ENCODE assay signal across 13 cellular contexts in genomic region chr4:183599690-183600089, GRCh38. TPM values are rescaled to one million over a fixed set of nuclear protein-coding genes. Genes with fewer than 3 reads are reported as not detected.
DNase-seq lines count a peak whose midpoint lies in the region; ATAC-seq, FAIRE-seq and TF ChIP-seq lines count a peak whose summit lies in the region.
"Had no signal": no experiment of that assay in that cellular context is flagged by ENCODE, and none has a peak within 500 bp of the region (broad histone marks: within the 10 kb centered on the region; RNA-seq: fewer than 3 reads in every experiment).

No MANE protein-coding gene starts in this region.

- no peak for TF ChIP-seq RAD21 in K562 (CRISPR knock-in tag; conservative IDR thresholded peaks at IDR 0.05 in 1 of 2, IDR thresholded peaks at IDR 0.05 in 1 of 2)

- TF ChIP-seq EP300 in K562 (IDR thresholded peaks at IDR 0.05; ENCODE audit: low read length), result no peak

- DNase-seq in K562 (ENCODE audit: extremely low read depth in 1 of 4, low spot score in 3 of 4) (no peak), T1000 (lab: John Stamatoyannopoulos, UW) (no peak), NCI-H2107 treated with DMSO at 0.1 percent for 48 hours (lab: John Stamatoyannopoulos, UW; ENCODE audit: unreplicated experiment) (no peak), NCI-H446 treated with DMSO at 0.1 percent for 48 hours (lab: John Stamatoyannopoulos, UW) (no peak), hepatic stellate cell (ENCODE audit: low spot score) (no peak)
- DNase-seq: NCI-H1417 treated with DMSO at 0.1 percent for 48 hours; NCI-H774; stimulated activated CD4-positive, alpha-beta T cell treated with anti-CD3 and anti-CD28 coated beads, Interleukin-2, amount 100 ng/mL, for 48 hours; stimulated activated naive CD4-positive, alpha-beta T cell treated with Interleukin-2 at 50 U/mL for 16 hours had no signal

- CTCF ChIA-PET in K562 (lab: Yijun Ruan, JAX; ENCODE audit: low intra/inter-chr PET ratio), result no interaction called here

- no peak for FAIRE-seq in K562 (lab: Jason Lieb, UNC)

- H3K79me2 ChIP-seq in K562 (ENCODE audit: control insufficient read depth, insufficient read depth, low read length), result no peaks in the 10 kb centered on the region

- no peaks in the 10 kb centered on the region; a peak in 1 of 5 replicates for H3K4me1 ChIP-seq in K562 (replicated peaks in 1 of 2; ENCODE audit: control insufficient read depth in 2 of 2, insufficient read depth in 2 of 2, low read length in 2 of 2)

- TF ChIP-seq CTCF in K562 (IDR thresholded peaks at IDR 0.05 in 2 of 3, conservative IDR thresholded peaks at IDR 0.05 in 1 of 3; ENCODE audit: insufficient read depth in 2 of 3, low read depth in 1 of 3, low read length in 3 of 3), result no peak

- in situ Hi-C loops in K562 (cut with MboI), result loop anchor here (10.0 kb wide), 2 partner anchors 125 to 875 kb away; no protein-coding TSS in a partner anchor

- H3K9me3 ChIP-seq in K562 (replicated peaks; ENCODE audit: control insufficient read depth, insufficient read depth, low read depth, low read length), result no peaks in the 10 kb centered on the region

- ATAC-seq in GM18517 (IDR thresholded peaks at IDR 0.05; ENCODE audit: unreplicated experiment) (peak; percentile 83), GM21515 (IDR thresholded peaks at IDR 0.05; ENCODE audit: unreplicated experiment) (peak; percentile 83), HG03108 (IDR thresholded peaks at IDR 0.05; ENCODE audit: unreplicated experiment) (peak; percentile 72), K562 (no peak)
- ATAC-seq: activated T-cell treated with anti-CD3 and anti-CD28 coated beads, Interleukin-2, amount 50 U/mL, for 4 hours had no signal

- H3K4me3 ChIP-seq in K562, result no peak overlapping the region

- H3K27me3 ChIP-seq in K562 (ENCODE audit: control insufficient read depth in 2 of 2, insufficient read depth in 2 of 2, low read length in 2 of 2), result peaks cover 0 to 2% of the 10 kb centered on the region in 2 experiments; a peak in 2 of 5 replicates

- H4K20me1 ChIP-seq in K562 (replicated peaks; ENCODE audit: control insufficient read depth, insufficient read depth, low read length), result no peaks in the 10 kb centered on the region

- H3K9me1 ChIP-seq in K562 (ENCODE audit: control insufficient read depth, insufficient read depth, low read length), result no peaks in the 10 kb centered on the region

- H3K9ac ChIP-seq in K562 (ENCODE audit: insufficient read depth in 1 of 2, low read depth in 2 of 2, low read length in 2 of 2), result no peak overlapping the region

- no peak overlapping the region for H2AFZ ChIP-seq in K562 (ENCODE audit: low read depth, low read length)

- no peak overlapping the region for H3K4me2 ChIP-seq in K562 (ENCODE audit: insufficient read depth, low read length)

- POLR2A ChIA-PET in K562 (lab: Yijun Ruan, JAX), result no interaction called here

- intact Hi-C loops in K562 (cut with micrococcal nuclease), result loop anchor here (2.0 kb wide), 1 partner anchor 95 kb away; the partner anchor contains the start of gene ING2

- BruUV-seq in K562 (replicated peaks; lab: Mats Ljungman, UMichigan), result no TSS peak

- no peaks in the 10 kb centered on the region for H3K36me3 ChIP-seq in K562 (ENCODE audit: control insufficient read depth, insufficient read depth, low read length)

- no peak overlapping the region for H3K27ac ChIP-seq in K562 (ENCODE audit: extremely low read depth, low read depth, low read length)

- TF ChIP-seq POLR2A in K562 (conservative IDR thresholded peaks at IDR 0.05), result no peak

TF ChIP-seq in K562, 482 proteins besides CTCF, POLR2A, EP300 and RAD21:
- TF ChIP-seq CREBBP (IDR thresholded peaks at IDR 0.05; ENCODE audit: low read depth, low read length), result no peak
- TF ChIP-seq ZNF140 (CRISPR knock-in tag; IDR thresholded peaks at IDR 0.05), result no peak
- TF ChIP-seq ESRRA (IDR thresholded peaks at IDR 0.05; ENCODE audit: borderline replicate concordance, low read depth), result 0 out of 2 replicates have a peak, but pooled peaks have one; percentile 36
- no peak for TF ChIP-seq ZBTB7A (IDR thresholded peaks at IDR 0.05; ENCODE audit: borderline replicate concordance, control insufficient read depth, low read depth, low read length)
TF ChIP-seq in K562: peak in this region for 1.

RNA-seq across cellular contexts. Expression of gene RWDD4, which starts 59.3 kb away (rescaled TPM):
- total RNA-seq in K562 (2011; cell fraction: chromatin; rRNA removed; ENCODE audit: low replicate concordance), result 5.8 and 14.6 TPM in 2 replicates
- total RNA-seq in K562 (2011; cell fraction: nucleolus; rRNA removed), result 7.0 and 7.3 TPM in 2 replicates
- total RNA-seq in K562 (2011; cell fraction: nucleoplasm; rRNA removed), result 9.4 and 11.3 TPM in 2 replicates
- total RNA-seq in K562 (2014; rRNA removed) (23.3 and 31.4 TPM in 2 replicates), K562 (2014; rRNA removed; fragmentation: Illumina TruSeq; extraction: Trizol) (28.2 and 30.4 TPM in 2 replicates), K562 (2015; rRNA removed; fragmentation: Illumina TruSeq; extraction: Trizol) (27.0 and 32.5 TPM in 2 replicates), K562 (2021) (24.2 and 26.0 TPM in 2 replicates)
- polyA plus RNA-seq in K562 (2011; rRNA removed) (19.3 and 23.0 TPM in 2 replicates), K562 (2014; fragmentation: Illumina TruSeq; extraction: Trizol) (23.8 and 29.4 TPM in 2 replicates), K562 (2014; fragmentation: Nextera tagmentation; extraction: Ambion mirVana) (10 to 100 TPM in 1 of 2 experiments, 1 to 10 TPM in 1; 8.4 to 11.7 TPM), K562 (2014; rRNA removed) (24.2 and 27.8 TPM in 2 replicates)
- 5.3 and 6.2 TPM in 2 replicates for polyA plus RNA-seq in K562 (2011; cell fraction: cytosol; rRNA removed)
- 6.1 and 6.2 TPM in 2 replicates for polyA plus RNA-seq in K562 (2011; cell fraction: nucleus; rRNA removed)
- polyA plus RNA-seq in K562 (2012), result 15.1 and 17.8 TPM in 2 replicates
- 9.3 and 10.0 TPM in 2 replicates for polyA minus RNA-seq in K562 (2011; rRNA and poly(A)+ RNA removed)
- 5.5 and 7.9 TPM in 2 replicates for polyA minus RNA-seq in K562 (2011; cell fraction: cytosol; rRNA and poly(A)+ RNA removed)
- polyA minus RNA-seq in K562 (2011; cell fraction: nucleus; rRNA and poly(A)+ RNA removed), result 7.4 and 8.2 TPM in 2 replicates

RNA-seq across cellular contexts. Expression of gene TRAPPC11, which starts 59.4 kb away (rescaled TPM):
- 57.2 and 107 TPM in 2 replicates for total RNA-seq in K562 (2011; cell fraction: chromatin; rRNA removed; ENCODE audit: low replicate concordance)
- total RNA-seq in K562 (2011; cell fraction: nucleolus; rRNA removed), result 14.2 and 17.8 TPM in 2 replicates
- 38.7 and 42.7 TPM in 2 replicates for total RNA-seq in K562 (2011; cell fraction: nucleoplasm; rRNA removed)
- total RNA-seq in K562 (2014; rRNA removed) (24.7 and 31.8 TPM in 2 replicates), K562 (2014; rRNA removed; fragmentation: Illumina TruSeq; extraction: Trizol) (31.8 and 34.9 TPM in 2 replicates), K562 (2015; rRNA removed; fragmentation: Illumina TruSeq; extraction: Trizol) (26.9 and 30.6 TPM in 2 replicates), K562 (2021) (26.5 and 28.7 TPM in 2 replicates)
- polyA plus RNA-seq in K562 (2011; rRNA removed) (48.2 and 49.0 TPM in 2 replicates), K562 (2014; fragmentation: Illumina TruSeq; extraction: Trizol) (32.6 and 46.3 TPM in 2 replicates), K562 (2014; fragmentation: Nextera tagmentation; extraction: Ambion mirVana) (10 to 100 TPM; 11.6 to 12.0 TPM), K562 (2014; rRNA removed) (23.6 and 24.3 TPM in 2 replicates)
- 13.4 and 25.4 TPM in 2 replicates for polyA plus RNA-seq in K562 (2011; cell fraction: cytosol; rRNA removed)
- 27.4 and 42.9 TPM in 2 replicates for polyA plus RNA-seq in K562 (2011; cell fraction: nucleus; rRNA removed)
- 15.8 and 22.6 TPM in 2 replicates for polyA plus RNA-seq in K562 (2012)
- 76.8 and 101 TPM in 2 replicates for polyA minus RNA-seq in K562 (2011; rRNA and poly(A)+ RNA removed)
- polyA minus RNA-seq in K562 (2011; cell fraction: cytosol; rRNA and poly(A)+ RNA removed), result 24.9 and 25.6 TPM in 2 replicates
- polyA minus RNA-seq in K562 (2011; cell fraction: nucleus; rRNA and poly(A)+ RNA removed), result 20.9 and 43.7 TPM in 2 replicates
